Comparison of ENCODE assay signal across 17 cellular contexts in genomic region chr3:98807011-98807410, GRCh38. TPM values are rescaled to one million over a fixed set of nuclear protein-coding genes. Genes with fewer than 3 reads are reported as not detected.
"Had no signal": no experiment of that assay in that cellular context is flagged by ENCODE, and none has a peak within 500 bp of the region (broad histone marks: within the 10 kb centered on the region; RNA-seq: fewer than 3 reads in every experiment).

No MANE protein-coding gene starts in this region.

- H3K4me1 ChIP-seq: breast epithelium had no signal

- DNase-seq: activated CD4-positive, alpha-beta memory T cell treated with anti-CD3 and anti-CD28 coated beads, Interleukin-2, amount 10 ng/mL, durations not matched to agents 7 days and 5 days; activated CD4-positive, alpha-beta T cell treated with anti-CD3 and anti-CD28 coated beads for 4 hours; activated T-cell treated with anti-CD3 and anti-CD28 coated beads, Interleukin-2, amount 50 U/mL, for 24 hours; amygdala; dorsolateral prefrontal cortex; endodermal cell; hippocampal formation; kidney glomerular epithelial cell; left ventricle myocardium superior; stimulated activated CD4-positive, alpha-beta T cell treated with anti-CD3 and anti-CD28 coated beads, Interleukin-4, amount 100 ng/mL, for 24 hours; stimulated activated naive CD4-positive, alpha-beta T cell; T-helper 17 cell; upper lobe of right lung had no signal

- H3K27ac ChIP-seq: breast epithelium, dorsolateral prefrontal cortex, upper lobe of right lung had no signal

- H3K9me3 Mint-ChIP-seq: activated CD4-positive, alpha-beta memory T cell treated with anti-CD3 and anti-CD28 coated beads, Interleukin-2, amount 10 ng/mL, durations not matched to agents 7 days and 5 days; activated naive CD4-positive, alpha-beta T cell treated with anti-CD3 and anti-CD28 coated beads, Interleukin-2, amount 50 U/mL, for 72 hours; activated T-cell treated with anti-CD3 and anti-CD28 coated beads, Interleukin-2, amount 50 U/mL, for 24 hours; natural killer cell treated with Interleukin-12 subunit alpha and Interleukin-12 subunit beta and Interleukin-15 and Interleukin-18, amount 100 ng/mL, for 72 hours had no signal

- H3K36me3 ChIP-seq: breast epithelium had no signal

- H3K4me3 Mint-ChIP-seq: activated CD4-positive, alpha-beta memory T cell treated with anti-CD3 and anti-CD28 coated beads, Interleukin-2, amount 10 ng/mL, durations not matched to agents 7 days and 5 days; activated T-cell treated with anti-CD3 and anti-CD28 coated beads, Interleukin-2, amount 50 U/mL, for 24 hours; endodermal cell; natural killer cell treated with Interleukin-12 subunit alpha and Interleukin-12 subunit beta and Interleukin-15 and Interleukin-18, amount 100 ng/mL, for 72 hours; T-helper 17 cell had no signal

- H3K27me3 Mint-ChIP-seq: activated T-cell treated with anti-CD3 and anti-CD28 coated beads, Interleukin-2, amount 50 U/mL, for 24 hours; natural killer cell treated with Interleukin-12 subunit alpha and Interleukin-12 subunit beta and Interleukin-15 and Interleukin-18, amount 100 ng/mL, for 72 hours had no signal

- H3K27ac Mint-ChIP-seq: activated CD4-positive, alpha-beta memory T cell treated with anti-CD3 and anti-CD28 coated beads, Interleukin-2, amount 10 ng/mL, durations not matched to agents 7 days and 5 days; activated naive CD4-positive, alpha-beta T cell treated with anti-CD3 and anti-CD28 coated beads, Interleukin-2, amount 50 U/mL, for 72 hours; activated T-cell treated with anti-CD3 and anti-CD28 coated beads, Interleukin-2, amount 50 U/mL, for 24 hours; endodermal cell; natural killer cell treated with Interleukin-12 subunit alpha and Interleukin-12 subunit beta and Interleukin-15 and Interleukin-18, amount 100 ng/mL, for 72 hours; T-helper 17 cell had no signal

- H3K4me3 ChIP-seq: breast epithelium, dorsolateral prefrontal cortex, skin epidermis, upper lobe of right lung had no signal

- H3K4me1 Mint-ChIP-seq: activated CD4-positive, alpha-beta memory T cell treated with anti-CD3 and anti-CD28 coated beads, Interleukin-2, amount 10 ng/mL, durations not matched to agents 7 days and 5 days; endodermal cell had no signal

- H3K36me3 Mint-ChIP-seq: natural killer cell treated with Interleukin-12 subunit alpha and Interleukin-12 subunit beta and Interleukin-15 and Interleukin-18, amount 100 ng/mL, for 72 hours had no signal

- H3K27me3 ChIP-seq: breast epithelium, dorsolateral prefrontal cortex, upper lobe of right lung had no signal

- H3K9me3 ChIP-seq: breast epithelium, upper lobe of right lung had no signal

- ATAC-seq: activated naive CD4-positive, alpha-beta T cell treated with anti-CD3 and anti-CD28 coated beads, Interleukin-2, amount 50 U/mL, for 72 hours; left ventricle myocardium superior; natural killer cell treated with Interleukin-12 subunit alpha and Interleukin-12 subunit beta and Interleukin-15 and Interleukin-18, amount 100 ng/mL, for 72 hours; T-helper 17 cell; upper lobe of right lung had no signal

RNA-seq across cellular contexts. Expression of gene ST3GAL6, which starts 43.9 kb away (rescaled TPM):
- total RNA-seq: activated CD4-positive, alpha-beta memory T cell treated with anti-CD3 and anti-CD28 coated beads, Interleukin-2, amount 10 ng/mL, durations not matched to agents 7 days and 5 days; natural killer cell treated with Interleukin-12 subunit alpha and Interleukin-12 subunit beta and Interleukin-15 and Interleukin-18, amount 100 ng/mL, for 72 hours had no signal
